Comparison of ENCODE assay signal across 23 cellular contexts in genomic region chr3:150766742-150767141, GRCh38. TPM values are rescaled to one million over a fixed set of nuclear protein-coding genes. Genes with fewer than 3 reads are reported as not detected.
A peak's percentile ranks its signal among the peaks of the same experiment; 100 is the strongest.
DNase-seq lines count a peak whose midpoint lies in the region; ATAC-seq and TF ChIP-seq lines count a peak whose summit lies in the region.
"Had no signal": no experiment of that assay in that cellular context is flagged by ENCODE, and none has a peak within 500 bp of the region (broad histone marks: within the 10 kb centered on the region; RNA-seq: fewer than 3 reads in every experiment).

No MANE protein-coding gene starts in this region.

- H3K4me1 Mint-ChIP-seq in activated T-helper 17 cell treated with anti-CD3 and anti-CD28 coated beads, Interleukin-2, amount 50 U/mL, for 72 hours = peaks cover 27% of the 10 kb centered on the region
- peaks cover 27 to 42% of the 10 kb centered on the region in 2 donors for H3K4me1 Mint-ChIP-seq in stimulated activated naive B cell treated with anti-CD40 and anti-IgM and Interleukin-4, amounts not matched to agents 10 μg/mL and 1 μg/mL and 100 μg/mL, for 72 hours
- H3K4me1 Mint-ChIP-seq in CD14-positive monocyte = peaks cover 11% of the 10 kb centered on the region

- no peak for DNase-seq in activated naive CD4-positive, alpha-beta T cell treated with anti-CD3 and anti-CD28 coated beads, Interleukin-2, amount 50 U/mL, for 72 hours (ENCODE audit: low spot score in 2 of 2)
- no peak for DNase-seq in activated naive CD4-positive, alpha-beta T cell (lab: John Stamatoyannopoulos, UW)
- DNase-seq in NAMALWA (ENCODE audit: low spot score) (peak; percentile 28), CD14-positive monocyte (ENCODE audit: low spot score) (no peak)
- no peak for DNase-seq in stimulated activated naive B cell treated with anti-CD40 and anti-IgM and Interleukin-4, amounts not matched to agents 10 μg/mL and 1 μg/mL and 100 μg/mL, for 72 hours
- DNase-seq: activated gamma-delta T cell treated with Interleukin-2 at 50 U/mL for 16 hours; anterior cingulate cortex; CD4-positive, alpha-beta memory T cell; effector CD8-positive, alpha-beta T cell; glutamatergic neuron; left ventricle myocardium superior; NCI-H1105; NCI-H1930; NCI-H2227 treated with DMSO at 0.1 percent for 48 hours; nucleus accumbens; sigmoid colon; T-cell had no signal

- H3K4me3 Mint-ChIP-seq in activated T-helper 17 cell treated with anti-CD3 and anti-CD28 coated beads, Interleukin-2, amount 50 U/mL, for 72 hours = peak overlapping the region; percentile 88
- H3K4me3 Mint-ChIP-seq in stimulated activated naive B cell treated with anti-CD40 and anti-IgM and Interleukin-4, amounts not matched to agents 10 μg/mL and 1 μg/mL and 100 μg/mL, for 72 hours = peak overlapping the region; percentile 10 to 43
- H3K4me3 Mint-ChIP-seq in CD14-positive monocyte = no peak overlapping the region
- H3K4me3 Mint-ChIP-seq: HFFc6; mesothelial cell of epicardium; naive thymus-derived CD4-positive, alpha-beta T cell; T-cell had no signal

- peaks cover 16% of the 10 kb centered on the region in 2 donors for H3K36me3 Mint-ChIP-seq in activated naive CD4-positive, alpha-beta T cell treated with anti-CD3 and anti-CD28 coated beads, Interleukin-2, amount 50 U/mL, for 72 hours
- H3K36me3 Mint-ChIP-seq in activated T-helper 17 cell treated with anti-CD3 and anti-CD28 coated beads, Interleukin-2, amount 50 U/mL, for 72 hours (ENCODE audit: low read depth) = peaks cover 40% of the 10 kb centered on the region
- H3K36me3 Mint-ChIP-seq in stimulated activated naive B cell treated with anti-CD40 and anti-IgM and Interleukin-4, amounts not matched to agents 10 μg/mL and 1 μg/mL and 100 μg/mL, for 72 hours = peaks cover 13 to 21% of the 10 kb centered on the region in 2 donors
- no peaks in the 10 kb centered on the region for H3K36me3 Mint-ChIP-seq in CD14-positive monocyte
- H3K36me3 Mint-ChIP-seq: mesothelial cell of epicardium; naive thymus-derived CD4-positive, alpha-beta T cell; T-cell had no signal

- intact Hi-C loops in CD14-positive monocyte (cut with micrococcal nuclease) = loop anchor here (10.0 kb wide), 3 partner anchors 162 to 362 kb away; partner anchors contain the start of genes SELENOT (in 2 of the 2), EIF2A (in 1 of the 2), SERP1 (in 1 of the 2) and TSC22D2 (in 1 of the 2)

- ATAC-seq in activated naive CD4-positive, alpha-beta T cell treated with anti-CD3 and anti-CD28 coated beads, Interleukin-2, amount 50 U/mL, for 72 hours = no peak
- no peak for ATAC-seq in activated T-helper 17 cell treated with anti-CD3 and anti-CD28 coated beads, Interleukin-2, amount 50 U/mL, for 72 hours (replicated peaks)
- ATAC-seq in stimulated activated naive B cell treated with anti-CD40 and anti-IgM and Interleukin-4, amounts not matched to agents 10 μg/mL and 1 μg/mL and 100 μg/mL, for 72 hours (replicated peaks) = no peak
- ATAC-seq in HG03135 (IDR thresholded peaks at IDR 0.05; ENCODE audit: unreplicated experiment) = no peak
- no peak for ATAC-seq in HG02678 (IDR thresholded peaks at IDR 0.05; ENCODE audit: unreplicated experiment)
- ATAC-seq: left ventricle myocardium superior; naive thymus-derived CD4-positive, alpha-beta T cell; T-cell had no signal

- no peaks in the 10 kb centered on the region for H3K27me3 Mint-ChIP-seq in activated T-helper 17 cell treated with anti-CD3 and anti-CD28 coated beads, Interleukin-2, amount 50 U/mL, for 72 hours
- no peaks in the 10 kb centered on the region for H3K27me3 Mint-ChIP-seq in stimulated activated naive B cell treated with anti-CD40 and anti-IgM and Interleukin-4, amounts not matched to agents 10 μg/mL and 1 μg/mL and 100 μg/mL, for 72 hours
- peaks cover 0 to 4% (median 3%) of the 10 kb centered on the region in 3 donors for H3K27me3 Mint-ChIP-seq in CD14-positive monocyte (ENCODE audit: low read depth in 3 of 3)
- H3K27me3 Mint-ChIP-seq: CD4-positive, alpha-beta memory T cell; naive thymus-derived CD4-positive, alpha-beta T cell; T-cell had no signal

- peak overlapping the region; percentile 24 to 77 for H3K27ac Mint-ChIP-seq in activated naive CD4-positive, alpha-beta T cell treated with anti-CD3 and anti-CD28 coated beads, Interleukin-2, amount 50 U/mL, for 72 hours
- peak overlapping the region; percentile 100 for H3K27ac Mint-ChIP-seq in activated T-helper 17 cell treated with anti-CD3 and anti-CD28 coated beads, Interleukin-2, amount 50 U/mL, for 72 hours
- H3K27ac Mint-ChIP-seq in stimulated activated naive B cell treated with anti-CD40 and anti-IgM and Interleukin-4, amounts not matched to agents 10 μg/mL and 1 μg/mL and 100 μg/mL, for 72 hours = peak overlapping the region; percentile 96
- H3K27ac Mint-ChIP-seq in CD14-positive monocyte = peak overlapping the region in 1 of 7 donors; percentile 16
- H3K27ac Mint-ChIP-seq: HFFc6, mesothelial cell of epicardium had no signal

- no peaks in the 10 kb centered on the region for H3K9me3 Mint-ChIP-seq in activated naive CD4-positive, alpha-beta T cell treated with anti-CD3 and anti-CD28 coated beads, Interleukin-2, amount 50 U/mL, for 72 hours
- H3K9me3 Mint-ChIP-seq in activated T-helper 17 cell treated with anti-CD3 and anti-CD28 coated beads, Interleukin-2, amount 50 U/mL, for 72 hours = no peaks in the 10 kb centered on the region
- no peaks in the 10 kb centered on the region for H3K9me3 Mint-ChIP-seq in stimulated activated naive B cell treated with anti-CD40 and anti-IgM and Interleukin-4, amounts not matched to agents 10 μg/mL and 1 μg/mL and 100 μg/mL, for 72 hours
- H3K9me3 Mint-ChIP-seq in CD14-positive monocyte = no peaks in the 10 kb centered on the region
- H3K9me3 Mint-ChIP-seq: HFFc6, mesothelial cell of epicardium, T-cell had no signal

- TF ChIP-seq CTCF in CD14-positive monocyte (IDR thresholded peaks at IDR 0.05) = no peak

RNA-seq across cellular contexts. Expression of gene SIAH2, which starts 3.8 kb away (rescaled TPM):
- total RNA-seq in activated naive CD4-positive, alpha-beta T cell treated with anti-CD3 and anti-CD28 coated beads, Interleukin-2, amount 50 U/mL, for 72 hours = 10 to 100 TPM; 68.3 to 74.7 TPM
- total RNA-seq in activated T-helper 17 cell treated with anti-CD3 and anti-CD28 coated beads, Interleukin-2, amount 50 U/mL, for 72 hours = 10 to 100 TPM; 42.8 to 92.4 TPM
- polyA plus RNA-seq in CD14-positive monocyte = 10 to 100 TPM; 24.6 to 43.5 TPM

Comparison
In these comparisons a context has a peak if more than half of its experiments do, and no peak if none do; other contexts are left out.
1. H3K4me3 Mint-ChIP-seq: peak in activated T-helper 17 cell treated with anti-CD3 and anti-CD28 coated beads, Interleukin-2, amount 50 U/mL, for 72 hours (single experiment) and stimulated activated naive B cell treated with anti-CD40 and anti-IgM and Interleukin-4, amounts not matched to agents 10 μg/mL and 1 μg/mL and 100 μg/mL, for 72 hours (2 of 2); none in CD14-positive monocyte (0 of 2).